ENCODE assay signal across 10 cellular contexts in the genomic region with DNA sequence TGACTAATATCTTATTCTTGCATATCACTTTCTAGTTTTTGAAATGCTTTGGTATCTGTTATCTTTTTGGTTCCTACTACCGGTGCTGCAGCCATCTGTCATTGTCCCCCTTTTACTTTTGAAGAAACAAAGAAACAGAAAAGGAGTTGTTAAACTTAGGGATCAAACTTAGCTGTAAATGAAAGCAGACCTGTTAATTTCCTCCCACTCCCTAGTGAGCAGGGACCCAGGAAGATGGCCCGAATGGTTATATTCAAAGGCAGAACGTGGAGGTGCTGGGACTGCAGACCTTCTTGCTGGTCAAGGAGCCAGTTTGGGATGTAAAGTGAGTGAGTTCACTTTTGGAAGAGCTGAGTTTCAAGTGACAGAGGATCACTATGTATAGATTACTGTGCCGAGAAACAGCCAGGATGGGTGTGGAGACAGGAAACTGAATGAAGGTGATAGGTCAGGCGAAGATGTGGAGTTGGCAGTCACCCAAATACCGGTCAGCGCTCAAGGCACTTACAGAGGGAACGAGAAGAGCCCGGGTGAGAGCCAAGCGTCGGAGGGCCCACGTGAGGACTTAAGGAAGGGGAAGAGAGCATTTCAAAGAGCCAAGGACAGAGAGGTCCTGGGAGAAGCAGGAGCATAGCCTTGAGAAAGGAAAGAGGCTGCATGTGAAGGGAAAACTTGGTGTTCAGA. TPM values are rescaled to one million over a fixed set of nuclear protein-coding genes. Genes with fewer than 3 reads are reported as not detected.
A peak's percentile ranks its signal among the peaks of the same experiment; 100 is the strongest.
DNase-seq lines count a peak whose midpoint lies in the region; ATAC-seq and TF ChIP-seq lines count a peak whose summit lies in the region.
"Had no signal": no experiment of that assay in that cellular context is flagged by ENCODE, and none has a peak within 500 bp of the region (broad histone marks: within the 10 kb centered on the region; RNA-seq: fewer than 3 reads in every experiment).

No MANE protein-coding gene starts in this region.

- H3K4me3 ChIP-seq in cardiac fibroblast (replicated peaks in 1 of 2; ENCODE audit: low read depth in 2 of 2, low read length in 2 of 2) (no peak overlapping the region), dorsolateral prefrontal cortex (no peak overlapping the region)

- no peaks in the 10 kb centered on the region for H3K27me3 ChIP-seq in dorsolateral prefrontal cortex

- H3K27ac ChIP-seq in dorsolateral prefrontal cortex: no peak overlapping the region
- H3K27ac ChIP-seq: C4-2B, epithelial cell of prostate had no signal

- H3K36me3 Mint-ChIP-seq in activated CD4-positive, alpha-beta memory T cell treated with anti-CD3 and anti-CD28 coated beads for 36 hours: peaks cover 1% of the 10 kb centered on the region
- H3K36me3 Mint-ChIP-seq in activated CD4-positive, alpha-beta memory T cell treated with anti-CD3 and anti-CD28 coated beads, Interleukin-2, amount 10 ng/mL, durations not matched to agents 7 days and 5 days (ENCODE audit: low read depth): peaks cover 3% of the 10 kb centered on the region
- peaks cover 7% of the 10 kb centered on the region for H3K36me3 Mint-ChIP-seq in stimulated activated memory B cell treated with anti-CD40 and anti-IgM and Interleukin-4, amounts not matched to agents 10 μg/mL and 1 μg/mL and 100 μg/mL, for 72 hours

- intact Hi-C loops in activated CD4-positive, alpha-beta memory T cell treated with anti-CD3 and anti-CD28 coated beads for 36 hours (cut with micrococcal nuclease): loop anchor here (1.0 to 5.0 kb wide), 2 partner anchors 17 to 329 kb away; no protein-coding TSS in a partner anchor
- intact Hi-C loops in dorsolateral prefrontal cortex (cut with DNase I): no loop called here

- TF ChIP-seq CTCF in cardiac fibroblast (IDR thresholded peaks at IDR 0.05; ENCODE audit: low read depth, low read length) (no peak), dorsolateral prefrontal cortex (IDR thresholded peaks at IDR 0.05 in 54 of 56, conservative IDR thresholded peaks at IDR 0.05 in 2 of 56; ENCODE audit: low read depth in 1 of 56, partially characterized antibody in 56 of 56) (no peak)

- H3K9me3 Mint-ChIP-seq in activated CD4-positive, alpha-beta memory T cell treated with anti-CD3 and anti-CD28 coated beads for 36 hours: no peaks in the 10 kb centered on the region
- no peaks in the 10 kb centered on the region for H3K9me3 Mint-ChIP-seq in activated CD4-positive, alpha-beta memory T cell treated with anti-CD3 and anti-CD28 coated beads, Interleukin-2, amount 10 ng/mL, durations not matched to agents 7 days and 5 days
- no peaks in the 10 kb centered on the region for H3K9me3 Mint-ChIP-seq in stimulated activated memory B cell treated with anti-CD40 and anti-IgM and Interleukin-4, amounts not matched to agents 10 μg/mL and 1 μg/mL and 100 μg/mL, for 72 hours

- peak; percentile 42 for ATAC-seq in HG03378 (IDR thresholded peaks at IDR 0.05; ENCODE audit: unreplicated experiment)
- ATAC-seq in stimulated activated memory B cell treated with anti-CD40 and anti-IgM and Interleukin-4, amounts not matched to agents 10 μg/mL and 1 μg/mL and 100 μg/mL, for 72 hours: peak; percentile 47

- peak overlapping the region; percentile 7 for H3K4me3 Mint-ChIP-seq in activated CD4-positive, alpha-beta memory T cell treated with anti-CD3 and anti-CD28 coated beads for 36 hours
- H3K4me3 Mint-ChIP-seq in activated CD4-positive, alpha-beta memory T cell treated with anti-CD3 and anti-CD28 coated beads, Interleukin-2, amount 10 ng/mL, durations not matched to agents 7 days and 5 days: no peak overlapping the region
- H3K4me3 Mint-ChIP-seq in stimulated activated memory B cell treated with anti-CD40 and anti-IgM and Interleukin-4, amounts not matched to agents 10 μg/mL and 1 μg/mL and 100 μg/mL, for 72 hours: peak overlapping the region; percentile 56

- H3K27ac Mint-ChIP-seq in activated CD4-positive, alpha-beta memory T cell treated with anti-CD3 and anti-CD28 coated beads for 36 hours: no peak overlapping the region
- no peak overlapping the region for H3K27ac Mint-ChIP-seq in activated CD4-positive, alpha-beta memory T cell treated with anti-CD3 and anti-CD28 coated beads, Interleukin-2, amount 10 ng/mL, durations not matched to agents 7 days and 5 days
- peak overlapping the region; percentile 83 for H3K27ac Mint-ChIP-seq in stimulated activated memory B cell treated with anti-CD40 and anti-IgM and Interleukin-4, amounts not matched to agents 10 μg/mL and 1 μg/mL and 100 μg/mL, for 72 hours

- peaks cover 28% of the 10 kb centered on the region for H3K4me1 Mint-ChIP-seq in activated CD4-positive, alpha-beta memory T cell treated with anti-CD3 and anti-CD28 coated beads for 36 hours (ENCODE audit: low read depth)
- peaks cover 16% of the 10 kb centered on the region for H3K4me1 Mint-ChIP-seq in activated CD4-positive, alpha-beta memory T cell treated with anti-CD3 and anti-CD28 coated beads, Interleukin-2, amount 10 ng/mL, durations not matched to agents 7 days and 5 days
- peaks cover 57% of the 10 kb centered on the region for H3K4me1 Mint-ChIP-seq in stimulated activated memory B cell treated with anti-CD40 and anti-IgM and Interleukin-4, amounts not matched to agents 10 μg/mL and 1 μg/mL and 100 μg/mL, for 72 hours

- POLR2A ChIA-PET in activated CD4-positive, alpha-beta memory T cell treated with anti-CD3 and anti-CD28 coated beads for 36 hours (lab: Charles Lee): no interaction called here
- POLR2A ChIA-PET in activated CD4-positive, alpha-beta memory T cell treated with anti-CD3 and anti-CD28 coated beads, Interleukin-2, amount 10 ng/mL, durations not matched to agents 7 days and 5 days (lab: Charles Lee): no interaction called here

- DNase-seq in activated CD4-positive, alpha-beta memory T cell treated with anti-CD3 and anti-CD28 coated beads for 36 hours: peak; percentile 15
- DNase-seq in activated CD4-positive, alpha-beta memory T cell treated with anti-CD3 and anti-CD28 coated beads, Interleukin-2, amount 10 ng/mL, durations not matched to agents 7 days and 5 days: no peak
- DNase-seq in cardiac fibroblast (ENCODE audit: low read depth in 2 of 2) (peak; percentile 50 to 76), SW 1271 (lab: John Stamatoyannopoulos, UW) (no peak), dorsolateral prefrontal cortex (no peak)
- no peak for DNase-seq in stimulated activated CD8-positive, alpha-beta memory T cell treated with anti-CD3 and anti-CD28 coated beads, Interleukin-4, amount 100 ng/mL, for 48 hours

- CTCF ChIA-PET in activated CD4-positive, alpha-beta memory T cell treated with anti-CD3 and anti-CD28 coated beads for 36 hours (lab: Charles Lee): interaction anchor here (1.3 kb wide), 1 partner anchor 46 kb away, joined by 3 read pairs; no protein-coding TSS in a partner anchor
- CTCF ChIA-PET in activated CD4-positive, alpha-beta memory T cell treated with anti-CD3 and anti-CD28 coated beads, Interleukin-2, amount 10 ng/mL, durations not matched to agents 7 days and 5 days (lab: Charles Lee): no interaction called here

- no peaks in the 10 kb centered on the region for H3K27me3 Mint-ChIP-seq in activated CD4-positive, alpha-beta memory T cell treated with anti-CD3 and anti-CD28 coated beads for 36 hours
- no peaks in the 10 kb centered on the region for H3K27me3 Mint-ChIP-seq in activated CD4-positive, alpha-beta memory T cell treated with anti-CD3 and anti-CD28 coated beads, Interleukin-2, amount 10 ng/mL, durations not matched to agents 7 days and 5 days
- H3K27me3 Mint-ChIP-seq in stimulated activated memory B cell treated with anti-CD40 and anti-IgM and Interleukin-4, amounts not matched to agents 10 μg/mL and 1 μg/mL and 100 μg/mL, for 72 hours: no peaks in the 10 kb centered on the region

RNA-seq across cellular contexts. Expression of a gene that starts 20.1 kb away (rescaled TPM):
- 10 to 100 TPM; 13.5 to 15.5 TPM for total RNA-seq in activated CD4-positive, alpha-beta memory T cell treated with anti-CD3 and anti-CD28 coated beads for 36 hours
- 10 to 100 TPM; 14.8 to 16.0 TPM for total RNA-seq in activated CD4-positive, alpha-beta memory T cell treated with anti-CD3 and anti-CD28 coated beads, Interleukin-2, amount 10 ng/mL, durations not matched to agents 7 days and 5 days
- total RNA-seq in dorsolateral prefrontal cortex: 10 to 100 TPM in 7 of 120 experiments, 1 to 10 TPM in 113; 2.7 to 11.7 (median 6.8) TPM

Comparison
In these comparisons a context has a peak if more than half of its experiments do, and no peak if none do; other contexts are left out.
1. DNase-seq: peak in activated CD4-positive, alpha-beta memory T cell treated with anti-CD3 and anti-CD28 coated beads for 36 hours (single experiment) and cardiac fibroblast (2 of 2); none in activated CD4-positive, alpha-beta memory T cell treated with anti-CD3 and anti-CD28 coated beads, Interleukin-2, amount 10 ng/mL, durations not matched to agents 7 days and 5 days (single experiment), SW 1271 (0 of 2), stimulated activated CD8-positive, alpha-beta memory T cell treated with anti-CD3 and anti-CD28 coated beads, Interleukin-4, amount 100 ng/mL, for 48 hours (single experiment) and dorsolateral prefrontal cortex (0 of 10).